Comparison of ENCODE assay signal across 20 cellular contexts in genomic region chr12:129401572-129401971, GRCh38.
"Had no signal": no experiment of that assay in that cellular context is flagged by ENCODE, and none has a peak within 500 bp of the region (broad histone marks: within the 10 kb centered on the region; RNA-seq: fewer than 3 reads in every experiment).

No MANE protein-coding gene starts in this region.

- H3K36me3 Mint-ChIP-seq: activated naive CD8-positive, alpha-beta T cell; memory B cell; natural killer cell; stimulated activated memory B cell treated with anti-CD40 and anti-IgM and Interleukin-4, amounts not matched to agents 10 μg/mL and 1 μg/mL and 100 μg/mL, for 72 hours had no signal

- H3K27ac Mint-ChIP-seq: activated naive CD8-positive, alpha-beta T cell; activated T-cell treated with anti-CD3 and anti-CD28 coated beads, Interleukin-2, amount 50 U/mL, for 72 hours; dendritic cell treated with granulocyte-macrophage colony-stimulating factor and Interleukin-4, amounts not matched to agents 40 ng/mL and 50 ng/mL, for 4 days; memory B cell; natural killer cell; stimulated activated memory B cell treated with anti-CD40 and anti-IgM and Interleukin-4, amounts not matched to agents 10 μg/mL and 1 μg/mL and 100 μg/mL, for 72 hours had no signal

- H3K4me3 ChIP-seq: esophagus muscularis mucosa, gastroesophageal sphincter, heart left ventricle, ovary, right lobe of liver, smooth muscle cell had no signal

- H3K27me3 ChIP-seq: esophagus muscularis mucosa, gastroesophageal sphincter, heart left ventricle, ovary, right lobe of liver had no signal

- H3K27me3 Mint-ChIP-seq: activated naive CD8-positive, alpha-beta T cell; dendritic cell treated with granulocyte-macrophage colony-stimulating factor and Interleukin-4, amounts not matched to agents 40 ng/mL and 50 ng/mL, for 4 days; memory B cell; stimulated activated memory B cell treated with anti-CD40 and anti-IgM and Interleukin-4, amounts not matched to agents 10 μg/mL and 1 μg/mL and 100 μg/mL, for 72 hours had no signal

- H3K36me3 ChIP-seq: esophagus muscularis mucosa, gastroesophageal sphincter, heart left ventricle, ovary, right lobe of liver had no signal

- DNase-seq: activated CD4-positive, CD25-positive, alpha-beta regulatory T cell treated with anti-CD3 and anti-CD28 coated beads, Interleukin-2, amount 50 U/mL, for 72 hours; activated CD8-positive, alpha-beta memory T cell treated with anti-CD3 and anti-CD28 coated beads for 24 hours; activated CD8-positive, alpha-beta memory T cell treated with anti-CD3 and anti-CD28 coated beads, Interleukin-2, amount 50 U/mL, for 48 hours; activated gamma-delta T cell treated with Interleukin-2 at 50 U/mL for 16 hours; activated T-cell treated with anti-CD3 and anti-CD28 coated beads, Interleukin-2, amount 50 U/mL, for 72 hours; effector CD8-positive, alpha-beta T cell; heart left ventricle; natural killer cell; ovary; right lobe of liver; stimulated activated CD4-positive, alpha-beta T cell treated with anti-CD3 and anti-CD28 coated beads, Interleukin-4, amount 100 ng/mL, for 1 hour; T-helper 2 cell had no signal

- H3K4me1 ChIP-seq: esophagus muscularis mucosa, gastroesophageal sphincter, heart left ventricle, right lobe of liver had no signal

- H3K4me2 ChIP-seq: smooth muscle cell had no signal

- H3K9me3 ChIP-seq: ovary, right lobe of liver had no signal

- H3K4me1 Mint-ChIP-seq: memory B cell; natural killer cell; stimulated activated memory B cell treated with anti-CD40 and anti-IgM and Interleukin-4, amounts not matched to agents 10 μg/mL and 1 μg/mL and 100 μg/mL, for 72 hours had no signal

- H3K4me3 Mint-ChIP-seq: activated naive CD8-positive, alpha-beta T cell; activated T-cell treated with anti-CD3 and anti-CD28 coated beads, Interleukin-2, amount 50 U/mL, for 72 hours; dendritic cell treated with granulocyte-macrophage colony-stimulating factor and Interleukin-4, amounts not matched to agents 40 ng/mL and 50 ng/mL, for 4 days; memory B cell; natural killer cell; stimulated activated memory B cell treated with anti-CD40 and anti-IgM and Interleukin-4, amounts not matched to agents 10 μg/mL and 1 μg/mL and 100 μg/mL, for 72 hours had no signal

- ATAC-seq: activated T-cell treated with anti-CD3 and anti-CD28 coated beads, Interleukin-2, amount 50 U/mL, for 72 hours; gastroesophageal sphincter; heart left ventricle; natural killer cell; stimulated activated memory B cell treated with anti-CD40 and anti-IgM and Interleukin-4, amounts not matched to agents 10 μg/mL and 1 μg/mL and 100 μg/mL, for 72 hours had no signal

- H3K27ac ChIP-seq: esophagus muscularis mucosa, gastroesophageal sphincter, heart left ventricle, ovary, right lobe of liver, VCaP had no signal
